8 cellular contexts compared by ENCODE assay signal in genomic region chr3:184560992-184561328, GRCh38. TPM values are rescaled to one million over a fixed set of nuclear protein-coding genes. Genes with fewer than 3 reads are reported as not detected.
DNase-seq lines count a peak whose midpoint lies in the region; TF ChIP-seq lines count a peak whose summit lies in the region.

No MANE protein-coding gene starts in this region.

- H3K36me3 Mint-ChIP-seq in Calu3 (ENCODE audit: insufficient read depth, unreplicated experiment) (peaks cover 21% of the 10 kb centered on the region), neural progenitor cell (no peaks in the 10 kb centered on the region)

- H2AFZ ChIP-seq in Loucy (ENCODE audit: low read length) (peak overlapping the region; percentile 84), neural progenitor cell (replicated peaks) (peak overlapping the region; percentile 4)

- intact Hi-C loops in Calu3 (cut with micrococcal nuclease; ENCODE audit: unreplicated experiment) = loop anchor here (1.0 kb wide), 4 partner anchors 166 to 242 kb away; no protein-coding TSS in a partner anchor

- no peaks in the 10 kb centered on the region for H3K9me2 ChIP-seq in Loucy (replicated peaks; ENCODE audit: low read depth, low read length)

- H3K9me3 ChIP-seq in Loucy (ENCODE audit: insufficient read depth, low read depth, low read length) = no peaks in the 10 kb centered on the region
- H3K9me3 ChIP-seq in effector memory CD4-positive, alpha-beta T cell (ENCODE audit: control insufficient read depth, low read length) = no peaks in the 10 kb centered on the region
- H3K9me3 ChIP-seq in neural progenitor cell (ENCODE audit: low read depth) = no peaks in the 10 kb centered on the region

- no peaks in the 10 kb centered on the region for H3K79me2 ChIP-seq in Loucy (ENCODE audit: insufficient read depth, low read length)
- no peaks in the 10 kb centered on the region for H3K79me2 ChIP-seq in neural progenitor cell (ENCODE audit: low read depth)

- peak overlapping the region; percentile 52 for H3K4me3 ChIP-seq in Loucy (ENCODE audit: low read length, poor library complexity, severe bottlenecking)
- peak overlapping the region; percentile 66 for H3K4me3 ChIP-seq in effector memory CD4-positive, alpha-beta T cell (ENCODE audit: insufficient read depth, low read depth, low read length, poor library complexity, severe bottlenecking)
- H3K4me3 ChIP-seq in neural progenitor cell = peak overlapping the region; percentile 33

- DNase-seq in Calu3 (no peak), neural progenitor cell (ENCODE audit: low spot score) (no peak), NCI-H1092 treated with DMSO at 0.1 percent for 48 hours (lab: John Stamatoyannopoulos, UW) (no peak), hippocampal formation (lab: John Stamatoyannopoulos, UW) (no peak), dedifferentiated amniotic fluid mesenchymal stem cell (ENCODE audit: extremely low spot score) (no peak)
- no peak for DNase-seq in effector memory CD4-positive, alpha-beta T cell
- no peak for DNase-seq in stimulated activated CD4-positive, alpha-beta T cell treated with anti-CD3 and anti-CD28 coated beads, Interleukin-4, amount 100 ng/mL, for 4 hours

- no TSS peak for BruUV-seq in Calu3 (replicated peaks; lab: Mats Ljungman, UMichigan)

- no peak overlapping the region for H3K27ac ChIP-seq in effector memory CD4-positive, alpha-beta T cell (ENCODE audit: insufficient read depth, low read length, poor library complexity, severe bottlenecking)
- no peak overlapping the region for H3K27ac ChIP-seq in neural progenitor cell

- H4K20me1 ChIP-seq in Loucy (ENCODE audit: insufficient read depth, low read length, poor library complexity, severe bottlenecking) = no peaks in the 10 kb centered on the region
- H4K20me1 ChIP-seq in neural progenitor cell (ENCODE audit: low read depth) = peaks cover 38% of the 10 kb centered on the region

- H3K27me3 Mint-ChIP-seq in Calu3 (ENCODE audit: unreplicated experiment) (peaks cover 71% of the 10 kb centered on the region), neural progenitor cell (ENCODE audit: insufficient read depth, low read depth) (peaks cover 29% of the 10 kb centered on the region)

- H3K4me1 Mint-ChIP-seq in Calu3 (ENCODE audit: low read depth, unreplicated experiment) (peaks cover 49% of the 10 kb centered on the region), neural progenitor cell (peaks cover 46% of the 10 kb centered on the region)

- H3K27me3 ChIP-seq in Loucy (ENCODE audit: insufficient read depth, low read length, poor library complexity, severe bottlenecking) (no peaks in the 10 kb centered on the region), neural progenitor cell (peaks cover 81% of the 10 kb centered on the region)
- H3K27me3 ChIP-seq in effector memory CD4-positive, alpha-beta T cell (replicated peaks; ENCODE audit: control insufficient read depth, insufficient read depth, low read length, poor library complexity, severe bottlenecking) = peaks cover 4% of the 10 kb centered on the region

- H3K4me2 ChIP-seq in Loucy (ENCODE audit: low read depth, low read length, poor library complexity, severe bottlenecking) = peak overlapping the region; percentile 56
- H3K4me2 ChIP-seq in neural progenitor cell = peak overlapping the region; percentile 74

- TF ChIP-seq CTCF in Calu3 (IDR thresholded peaks at IDR 0.05; ENCODE audit: unreplicated experiment) = no peak
- TF ChIP-seq CTCF in Loucy (conservative IDR thresholded peaks at IDR 0.05; ENCODE audit: low read length) = no peak
- TF ChIP-seq CTCF in neural progenitor cell (IDR thresholded peaks at IDR 0.05) = no peak

- no peaks in the 10 kb centered on the region for H3F3A ChIP-seq in Loucy (ENCODE audit: low read depth)
- peaks cover 33% of the 10 kb centered on the region for H3F3A ChIP-seq in neural progenitor cell (ENCODE audit: low read depth)

- H3K9ac ChIP-seq in Loucy (ENCODE audit: low read depth, low read length, poor library complexity, severe bottlenecking) = no peak overlapping the region
- no peak overlapping the region for H3K9ac ChIP-seq in neural progenitor cell

- H3K27ac Mint-ChIP-seq in Calu3 (ENCODE audit: unreplicated experiment) (peak overlapping the region; percentile 15), neural progenitor cell (no peak overlapping the region)

- H3K4me3 Mint-ChIP-seq in Calu3 (ENCODE audit: low read depth, unreplicated experiment) (peak overlapping the region; percentile 84), neural progenitor cell (peak overlapping the region; percentile 92)

- H3K9me3 Mint-ChIP-seq in Calu3 (ENCODE audit: low read depth, unreplicated experiment) (no peaks in the 10 kb centered on the region), neural progenitor cell (no peaks in the 10 kb centered on the region)

- no peaks in the 10 kb centered on the region for H3K36me3 ChIP-seq in Loucy (ENCODE audit: insufficient read depth, low read length)
- no peaks in the 10 kb centered on the region for H3K36me3 ChIP-seq in effector memory CD4-positive, alpha-beta T cell (ENCODE audit: control insufficient read depth, insufficient read depth, low read length)
- H3K36me3 ChIP-seq in neural progenitor cell = no peaks in the 10 kb centered on the region

- H3K4me1 ChIP-seq in Loucy (ENCODE audit: insufficient read depth, low read length, poor library complexity, severe bottlenecking) (peaks cover 3% of the 10 kb centered on the region), neural progenitor cell (peaks cover 61% of the 10 kb centered on the region)
- peaks cover 31% of the 10 kb centered on the region for H3K4me1 ChIP-seq in effector memory CD4-positive, alpha-beta T cell (ENCODE audit: control insufficient read depth, insufficient read depth, low read length, poor library complexity, severe bottlenecking)

- CTCF ChIA-PET in Calu3 (lab: Charles Lee) = interaction anchor here (0.6 to 2.9 kb wide), 45 partner anchors 9 to 1105 kb away, joined by 3 to 47 read pairs (median 4); partner anchors contain the start of genes MAGEF1 and VPS8

RNA-seq across cellular contexts. Expression of gene EPHB3, which starts 0.6 kb away (rescaled TPM):
- total RNA-seq in Calu3 (2022) (2.5 and 2.8 TPM in 2 replicates), neural progenitor cell (ENCODE audit: low replicate concordance) (2.3 and 3.6 TPM in 2 replicates)
